Comparison of ENCODE assay signal across 15 cellular contexts in the genomic region with DNA sequence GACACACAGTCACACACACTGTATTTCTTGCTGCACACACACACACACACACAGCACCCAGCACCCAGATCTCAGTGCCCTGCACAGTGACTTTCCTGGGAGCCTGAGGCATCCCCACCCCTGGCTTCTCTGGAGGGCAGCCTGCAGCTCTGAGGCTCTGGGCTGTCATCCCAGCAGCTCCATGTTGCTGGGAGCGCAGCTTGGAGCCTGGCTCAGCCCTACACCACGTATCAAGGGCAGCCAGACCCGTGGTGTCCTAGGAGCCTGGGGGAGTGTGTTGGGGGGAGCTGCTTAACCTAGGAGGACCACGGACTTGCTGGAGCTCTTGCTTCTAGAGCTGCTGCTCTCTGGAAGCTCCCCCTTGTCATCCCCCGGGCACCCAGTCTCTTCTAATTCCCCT. TPM values are rescaled to one million over a fixed set of nuclear protein-coding genes. Genes with fewer than 3 reads are reported as not detected.
DNase-seq lines count a peak whose midpoint lies in the region; TF ChIP-seq lines count a peak whose summit lies in the region.
"Had no signal": no experiment of that assay in that cellular context is flagged by ENCODE, and none has a peak within 500 bp of the region (broad histone marks: within the 10 kb centered on the region; RNA-seq: fewer than 3 reads in every experiment).

No MANE protein-coding gene starts in this region.

- H3F3A ChIP-seq in GM23248 (ENCODE audit: insufficient read depth), result peaks cover 40% of the 10 kb centered on the region

- no peaks in the 10 kb centered on the region for H3K9me3 Mint-ChIP-seq in nephron
- H3K9me3 Mint-ChIP-seq: activated B cell treated with CpG ODN at 0.5 μM for 24 hours; CD4-positive, CD25-positive, alpha-beta regulatory T cell; stimulated activated naive CD8-positive, alpha-beta T cell treated with anti-CD3 and anti-CD28 coated beads, Interleukin-15, amount 100 ng/mL, for 72 hours had no signal

- H3K9ac ChIP-seq in GM23248, result peak overlapping the region; percentile 95

- H3K79me2 ChIP-seq in GM23248 (ENCODE audit: insufficient read depth), result peaks cover 24% of the 10 kb centered on the region

- H3K36me3 Mint-ChIP-seq in nephron (ENCODE audit: low read depth), result no peaks in the 10 kb centered on the region
- H3K36me3 Mint-ChIP-seq: CD4-positive, CD25-positive, alpha-beta regulatory T cell had no signal

- no peaks in the 10 kb centered on the region for H4K20me1 ChIP-seq in GM23248 (ENCODE audit: insufficient read depth)

- H3K36me3 ChIP-seq in GM23248 (ENCODE audit: low read depth), result no peaks in the 10 kb centered on the region

- H3K27ac ChIP-seq in GM23248, result peak overlapping the region; percentile 97
- peak overlapping the region; percentile 31 for H3K27ac ChIP-seq in temporal lobe (ENCODE audit: low read depth, low read length)

- peak overlapping the region in 2 of 3 experiments; percentile 78 to 79 for H3K4me3 Mint-ChIP-seq in nephron

- DNase-seq in GM23248 (peak; percentile 58), choroid plexus epithelial cell (ENCODE audit: low read depth) (peak; percentile 51), NCI-H1105 (lab: John Stamatoyannopoulos, UW) (no peak), T-helper 2 cell (no peak), NCI-H187 (lab: John Stamatoyannopoulos, UW) (no peak), NCI-H2196 treated with DMSO at 0.1 percent for 48 hours (lab: John Stamatoyannopoulos, UW; ENCODE audit: unreplicated experiment) (no peak)
- DNase-seq: activated B cell treated with CpG ODN at 0.5 μM for 24 hours; CD4-positive, CD25-positive, alpha-beta regulatory T cell; Kasumi-1; NCI-H2081 treated with DMSO at 0.1 percent for 48 hours; NK-92 treated with Interleukin-12 subunit alpha and Interleukin-12 subunit beta, amount 100 ng/mL, for 24 hours; stimulated activated naive CD8-positive, alpha-beta T cell treated with anti-CD3 and anti-CD28 coated beads, Interleukin-15, amount 100 ng/mL, for 72 hours had no signal

- in situ Hi-C loops in GM23248 (cut with MboI), result loop anchor here (10.0 kb wide), 1 partner anchor 312 kb away; no protein-coding TSS in a partner anchor

- no peak for TF ChIP-seq CTCF in choroid plexus epithelial cell (conservative IDR thresholded peaks at IDR 0.05; ENCODE audit: low read depth, low read length)
- TF ChIP-seq CTCF in nephron (IDR thresholded peaks at IDR 0.05; ENCODE audit: unreplicated experiment in 3 of 3), result no peak

- H3K4me1 ChIP-seq in GM23248 (ENCODE audit: insufficient read depth), result peaks cover 31% of the 10 kb centered on the region

- peak overlapping the region; percentile 87 for H3K4me2 ChIP-seq in GM23248 (ENCODE audit: unreplicated experiment)

- no peak overlapping the region for H2AFZ ChIP-seq in GM23248

- peak overlapping the region; percentile 91 to 99 (median 99) for H3K27ac Mint-ChIP-seq in nephron
- H3K27ac Mint-ChIP-seq: activated B cell treated with CpG ODN at 0.5 μM for 24 hours; CD4-positive, CD25-positive, alpha-beta regulatory T cell; stimulated activated naive CD8-positive, alpha-beta T cell treated with anti-CD3 and anti-CD28 coated beads, Interleukin-15, amount 100 ng/mL, for 72 hours had no signal

- H3K9me3 ChIP-seq in GM23248 (ENCODE audit: low read depth), result no peaks in the 10 kb centered on the region

- H3K27me3 Mint-ChIP-seq in nephron (ENCODE audit: low read depth), result peaks cover 4% of the 10 kb centered on the region

- peaks cover 16% of the 10 kb centered on the region for H3K4me1 Mint-ChIP-seq in nephron

- H3K27me3 ChIP-seq in GM23248 (replicated peaks; ENCODE audit: insufficient read depth), result no peaks in the 10 kb centered on the region

- no peaks in the 10 kb centered on the region for H3K9me2 ChIP-seq in GM23248 (ENCODE audit: insufficient read depth)

- 20 to 34% methylated on average over 5 of the region's 5 CpGs for WGBS in GM23248 (ENCODE audit: low coverage in 1 of 2, low lambda C conversion rate in 2 of 2, missing lambda C conversion rate in 2 of 2), 2 experiments

- H3K4me3 ChIP-seq in GM23248 (no peak overlapping the region; the same call in 1 of the 2 replicates), choroid plexus epithelial cell (ENCODE audit: low read depth, low read length) (no peak overlapping the region)
- H3K4me3 ChIP-seq: lung had no signal

RNA-seq across cellular contexts. Expression of gene IER5L, which starts 5.2 kb away (rescaled TPM):
- 69.4 and 81.7 TPM in 2 replicates for total RNA-seq in GM23248 (2014; rRNA removed; shearing (Covaris generic))
- 4.0 and 4.3 TPM in 2 replicates for polyA plus RNA-seq in GM23248 (2016; fragmentation: Nextera tagmentation; extraction: Ambion mirVana)
- 20.2 TPM for total RNA-seq in temporal lobe
- polyA plus RNA-seq: CD4-positive, CD25-positive, alpha-beta regulatory T cell had no signal

Comparison
In these comparisons a context has a peak if more than half of its experiments do, and no peak if none do; other contexts are left out.
1. DNase-seq: peak in GM23248 (single experiment) and choroid plexus epithelial cell (single experiment); none in NCI-H1105 (single experiment), T-helper 2 cell (0 of 5), NCI-H187 (0 of 2) and NCI-H2196 treated with DMSO at 0.1 percent for 48 hours (single experiment).